ENCODE assay signal across 16 cellular contexts in genomic region chr14:71287567-71287966, GRCh38. TPM values are rescaled to one million over a fixed set of nuclear protein-coding genes. Genes with fewer than 3 reads are reported as not detected.
DNase-seq lines count a peak whose midpoint lies in the region; ATAC-seq, FAIRE-seq and TF ChIP-seq lines count a peak whose summit lies in the region.
"Had no signal": no experiment of that assay in that cellular context is flagged by ENCODE, and none has a peak within 500 bp of the region (broad histone marks: within the 10 kb centered on the region; RNA-seq: fewer than 3 reads in every experiment).

No MANE protein-coding gene starts in this region.

- POLR2A ChIA-PET in endothelial cell of umbilical vein (lab: Charles Lee): no interaction called here

- H3K9me2 ChIP-seq in MM.1S (replicated peaks; ENCODE audit: insufficient read depth, low read length): no peaks in the 10 kb centered on the region

- H3K4me3 ChIP-seq in bronchial epithelial cell (ENCODE audit: low read depth, low read length) (no peak overlapping the region), endothelial cell of umbilical vein (replicated peaks in 1 of 3; ENCODE audit: insufficient read depth in 1 of 3, low read depth in 1 of 3, low read length in 3 of 3) (no peak overlapping the region), MM.1S (ENCODE audit: low read length) (no peak overlapping the region)
- H3K4me3 ChIP-seq: BLaER1 had no signal

- H3K9ac ChIP-seq in endothelial cell of umbilical vein (replicated peaks; ENCODE audit: extremely low read depth, insufficient read depth, low read length) (no peak overlapping the region), MM.1S (ENCODE audit: low read length) (no peak overlapping the region)
- H3K9ac ChIP-seq: BLaER1 had no signal

- H3K4me1 Mint-ChIP-seq in activated naive CD8-positive, alpha-beta T cell treated with anti-CD3 and anti-CD28 coated beads for 36 hours: peaks cover 14% of the 10 kb centered on the region
- H3K4me1 Mint-ChIP-seq in activated naive CD8-positive, alpha-beta T cell treated with anti-CD3 and anti-CD28 coated beads, Interleukin-2, amount 50 U/mL, for 24 hours: peaks cover 24% of the 10 kb centered on the region
- H3K4me1 Mint-ChIP-seq in stimulated activated memory B cell treated with anti-CD40 and anti-IgM and Interleukin-4, amounts not matched to agents 10 μg/mL and 1 μg/mL and 100 μg/mL, for 72 hours: peaks cover 32% of the 10 kb centered on the region
- H3K4me1 Mint-ChIP-seq in activated CD8-positive, alpha-beta memory T cell treated with anti-CD3 and anti-CD28 coated beads, Interleukin-2, amount 10 ng/mL, durations not matched to agents 7 days and 5 days: peaks cover 28% of the 10 kb centered on the region

- H3K27me3 Mint-ChIP-seq in activated naive CD8-positive, alpha-beta T cell treated with anti-CD3 and anti-CD28 coated beads for 36 hours: peaks cover 3% of the 10 kb centered on the region
- peaks cover 2% of the 10 kb centered on the region for H3K27me3 Mint-ChIP-seq in activated naive CD8-positive, alpha-beta T cell treated with anti-CD3 and anti-CD28 coated beads, Interleukin-2, amount 50 U/mL, for 24 hours
- H3K27me3 Mint-ChIP-seq in stimulated activated memory B cell treated with anti-CD40 and anti-IgM and Interleukin-4, amounts not matched to agents 10 μg/mL and 1 μg/mL and 100 μg/mL, for 72 hours: no peaks in the 10 kb centered on the region
- peaks cover 4% of the 10 kb centered on the region for H3K27me3 Mint-ChIP-seq in activated CD8-positive, alpha-beta memory T cell treated with anti-CD3 and anti-CD28 coated beads, Interleukin-2, amount 10 ng/mL, durations not matched to agents 7 days and 5 days

- ATAC-seq in activated naive CD8-positive, alpha-beta T cell treated with anti-CD3 and anti-CD28 coated beads, Interleukin-2, amount 50 U/mL, for 24 hours: no peak
- ATAC-seq in stimulated activated memory B cell treated with anti-CD40 and anti-IgM and Interleukin-4, amounts not matched to agents 10 μg/mL and 1 μg/mL and 100 μg/mL, for 72 hours: no peak
- no peak for ATAC-seq in activated CD8-positive, alpha-beta memory T cell treated with anti-CD3 and anti-CD28 coated beads, Interleukin-2, amount 10 ng/mL, durations not matched to agents 7 days and 5 days
- ATAC-seq: CD8-positive, alpha-beta T cell had no signal

- no peak overlapping the region for H3K27ac ChIP-seq in endothelial cell of umbilical vein (ENCODE audit: insufficient read depth, low read depth, low read length)
- H3K27ac ChIP-seq in MM.1S (ENCODE audit: low read length): no peak overlapping the region
- H3K27ac ChIP-seq: BLaER1 had no signal

- no peak for TF ChIP-seq CTCF in bronchial epithelial cell (IDR thresholded peaks at IDR 0.05; ENCODE audit: insufficient read depth, low read length, severe bottlenecking)
- TF ChIP-seq CTCF in endothelial cell of umbilical vein (IDR thresholded peaks at IDR 0.05; ENCODE audit: extremely low read depth in 1 of 2, insufficient read depth in 1 of 2, low read depth in 1 of 2, low read length in 2 of 2): no peak
- TF ChIP-seq CTCF in MM.1S (IDR thresholded peaks at IDR 0.05; ENCODE audit: low read length): no peak

- H2AFZ ChIP-seq in endothelial cell of umbilical vein (ENCODE audit: low read depth, low read length) (no peak overlapping the region), MM.1S (ENCODE audit: low read length) (no peak overlapping the region)

- intact Hi-C loops in endothelial cell of umbilical vein (cut with micrococcal nuclease): no loop called here

- H3K9me3 Mint-ChIP-seq in activated naive CD8-positive, alpha-beta T cell treated with anti-CD3 and anti-CD28 coated beads for 36 hours: peaks cover 4% of the 10 kb centered on the region
- peaks cover 11% of the 10 kb centered on the region for H3K9me3 Mint-ChIP-seq in activated naive CD8-positive, alpha-beta T cell treated with anti-CD3 and anti-CD28 coated beads, Interleukin-2, amount 50 U/mL, for 24 hours
- peaks cover 4% of the 10 kb centered on the region for H3K9me3 Mint-ChIP-seq in stimulated activated memory B cell treated with anti-CD40 and anti-IgM and Interleukin-4, amounts not matched to agents 10 μg/mL and 1 μg/mL and 100 μg/mL, for 72 hours
- H3K9me3 Mint-ChIP-seq in activated CD8-positive, alpha-beta memory T cell treated with anti-CD3 and anti-CD28 coated beads, Interleukin-2, amount 10 ng/mL, durations not matched to agents 7 days and 5 days (ENCODE audit: low read depth): peaks cover 4% of the 10 kb centered on the region
- H3K9me3 Mint-ChIP-seq: CD8-positive, alpha-beta T cell had no signal

- no peaks in the 10 kb centered on the region for H3K9me1 ChIP-seq in endothelial cell of umbilical vein (replicated peaks; ENCODE audit: control insufficient read depth, extremely low read depth, insufficient read depth, low read length)

- peak overlapping the region; percentile 31 for H3K27ac Mint-ChIP-seq in activated naive CD8-positive, alpha-beta T cell treated with anti-CD3 and anti-CD28 coated beads for 36 hours
- H3K27ac Mint-ChIP-seq in activated naive CD8-positive, alpha-beta T cell treated with anti-CD3 and anti-CD28 coated beads, Interleukin-2, amount 50 U/mL, for 24 hours: no peak overlapping the region
- H3K27ac Mint-ChIP-seq in stimulated activated memory B cell treated with anti-CD40 and anti-IgM and Interleukin-4, amounts not matched to agents 10 μg/mL and 1 μg/mL and 100 μg/mL, for 72 hours: peak overlapping the region; percentile 1
- H3K27ac Mint-ChIP-seq in activated CD8-positive, alpha-beta memory T cell treated with anti-CD3 and anti-CD28 coated beads, Interleukin-2, amount 10 ng/mL, durations not matched to agents 7 days and 5 days: no peak overlapping the region
- H3K27ac Mint-ChIP-seq: CD8-positive, alpha-beta T cell had no signal

- H3K36me3 ChIP-seq in bronchial epithelial cell (ENCODE audit: control insufficient read depth, insufficient read depth, low read length): no peaks in the 10 kb centered on the region
- H3K36me3 ChIP-seq in endothelial cell of umbilical vein (ENCODE audit: control insufficient read depth in 2 of 2, extremely low read depth in 1 of 2, insufficient read depth in 2 of 2, low read length in 2 of 2): no peaks in the 10 kb centered on the region
- no peaks in the 10 kb centered on the region for H3K36me3 ChIP-seq in MM.1S (replicated peaks; ENCODE audit: insufficient read depth, low read length)
- H3K36me3 ChIP-seq: BLaER1 had no signal

- no peaks in the 10 kb centered on the region for H3K27me3 ChIP-seq in bronchial epithelial cell (ENCODE audit: control insufficient read depth, insufficient read depth, low read length)
- no peaks in the 10 kb centered on the region for H3K27me3 ChIP-seq in endothelial cell of umbilical vein (ENCODE audit: control insufficient read depth in 2 of 2, insufficient read depth in 2 of 2, low read length in 2 of 2)
- no peaks in the 10 kb centered on the region for H3K27me3 ChIP-seq in MM.1S (replicated peaks; ENCODE audit: insufficient read depth, low read length)
- H3K27me3 ChIP-seq: BLaER1 had no signal

- dilution Hi-C loops in endothelial cell of umbilical vein (cut with MboI; ENCODE audit: extremely low pct_ligation_motif_present, low sequenced_read_pairs): no loop called here

- H3K4me1 ChIP-seq in endothelial cell of umbilical vein (ENCODE audit: control insufficient read depth, extremely low read depth, insufficient read depth, low read length) (no peaks in the 10 kb centered on the region), MM.1S (ENCODE audit: low read length) (peaks cover 34% of the 10 kb centered on the region)
- H3K4me1 ChIP-seq: BLaER1 had no signal

- H3F3A ChIP-seq in MM.1S (ENCODE audit: insufficient read depth, low read length): peaks cover 20% of the 10 kb centered on the region

- BruUV-seq in endothelial cell of umbilical vein (replicated peaks; lab: Mats Ljungman, UMichigan): no TSS peak

- H3K4me2 ChIP-seq in endothelial cell of umbilical vein (ENCODE audit: insufficient read depth, low read length): no peak overlapping the region
- no peak overlapping the region for H3K4me2 ChIP-seq in MM.1S (ENCODE audit: low read depth, low read length)
- H3K4me2 ChIP-seq: BLaER1 had no signal

- no peak for DNase-seq in activated naive CD8-positive, alpha-beta T cell treated with anti-CD3 and anti-CD28 coated beads for 36 hours
- DNase-seq in activated naive CD8-positive, alpha-beta T cell treated with anti-CD3 and anti-CD28 coated beads, Interleukin-2, amount 50 U/mL, for 24 hours: no peak
- DNase-seq in bronchial epithelial cell (ENCODE audit: low read depth) (no peak), endothelial cell of umbilical vein (ENCODE audit: low read depth, low spot score) (no peak), MM.1S (no peak)
- DNase-seq in activated CD8-positive, alpha-beta memory T cell treated with anti-CD3 and anti-CD28 coated beads, Interleukin-2, amount 10 ng/mL, durations not matched to agents 7 days and 5 days: no peak
- no peak for DNase-seq in activated CD4-positive, CD25-positive, alpha-beta regulatory T cell treated with anti-CD3 and anti-CD28 coated beads, Interleukin-2, amount 50 U/mL, for 72 hours
- DNase-seq: 8988T; Calu3; CD8-positive, alpha-beta T cell; DMS79 treated with DMSO at 0.1 percent for 48 hours; GF-D8; GOT3; H9 had no signal

- H3K9me3 ChIP-seq in endothelial cell of umbilical vein (replicated peaks; ENCODE audit: control insufficient read depth, insufficient read depth, low read length): no peaks in the 10 kb centered on the region
- H3K9me3 ChIP-seq in MM.1S (replicated peaks; ENCODE audit: insufficient read depth, low read length): no peaks in the 10 kb centered on the region

- H4K20me1 ChIP-seq in endothelial cell of umbilical vein (replicated peaks; ENCODE audit: control insufficient read depth, extremely low read depth, insufficient read depth, low read length) (no peaks in the 10 kb centered on the region), MM.1S (ENCODE audit: insufficient read depth, low read length) (no peaks in the 10 kb centered on the region)
- H4K20me1 ChIP-seq: BLaER1 had no signal

- no peak overlapping the region for H3K4me3 Mint-ChIP-seq in activated naive CD8-positive, alpha-beta T cell treated with anti-CD3 and anti-CD28 coated beads for 36 hours
- no peak overlapping the region for H3K4me3 Mint-ChIP-seq in activated naive CD8-positive, alpha-beta T cell treated with anti-CD3 and anti-CD28 coated beads, Interleukin-2, amount 50 U/mL, for 24 hours
- no peak overlapping the region for H3K4me3 Mint-ChIP-seq in stimulated activated memory B cell treated with anti-CD40 and anti-IgM and Interleukin-4, amounts not matched to agents 10 μg/mL and 1 μg/mL and 100 μg/mL, for 72 hours
- H3K4me3 Mint-ChIP-seq in activated CD8-positive, alpha-beta memory T cell treated with anti-CD3 and anti-CD28 coated beads, Interleukin-2, amount 10 ng/mL, durations not matched to agents 7 days and 5 days: no peak overlapping the region
- H3K4me3 Mint-ChIP-seq: CD8-positive, alpha-beta T cell; H9 had no signal

- no peaks in the 10 kb centered on the region for H3K36me3 Mint-ChIP-seq in activated naive CD8-positive, alpha-beta T cell treated with anti-CD3 and anti-CD28 coated beads for 36 hours
- H3K36me3 Mint-ChIP-seq in activated naive CD8-positive, alpha-beta T cell treated with anti-CD3 and anti-CD28 coated beads, Interleukin-2, amount 50 U/mL, for 24 hours (ENCODE audit: low read depth): peaks cover 3% of the 10 kb centered on the region
- no peaks in the 10 kb centered on the region for H3K36me3 Mint-ChIP-seq in stimulated activated memory B cell treated with anti-CD40 and anti-IgM and Interleukin-4, amounts not matched to agents 10 μg/mL and 1 μg/mL and 100 μg/mL, for 72 hours
- peaks cover 9% of the 10 kb centered on the region for H3K36me3 Mint-ChIP-seq in activated CD8-positive, alpha-beta memory T cell treated with anti-CD3 and anti-CD28 coated beads, Interleukin-2, amount 10 ng/mL, durations not matched to agents 7 days and 5 days
- H3K36me3 Mint-ChIP-seq: CD8-positive, alpha-beta T cell had no signal

- CTCF ChIA-PET in endothelial cell of umbilical vein (lab: Charles Lee): interaction anchor here (0.8 kb wide), 2 partner anchors 146 to 568 kb away, joined by 3 read pairs; no protein-coding TSS in a partner anchor
- CTCF ChIA-PET in activated CD8-positive, alpha-beta memory T cell treated with anti-CD3 and anti-CD28 coated beads, Interleukin-2, amount 10 ng/mL, durations not matched to agents 7 days and 5 days (lab: Charles Lee): no interaction called here

- peak; percentile 66 for FAIRE-seq in bronchial epithelial cell (lab: Jason Lieb, UNC)
- peak; percentile 81 for FAIRE-seq in endothelial cell of umbilical vein (lab: Jason Lieb, UNC)

- H3K79me2 ChIP-seq in endothelial cell of umbilical vein (ENCODE audit: control insufficient read depth, insufficient read depth, low read length) (no peaks in the 10 kb centered on the region), MM.1S (ENCODE audit: low read length) (no peaks in the 10 kb centered on the region)

- no peak for TF ChIP-seq POLR2A in endothelial cell of umbilical vein (IDR thresholded peaks at IDR 0.05; ENCODE audit: low read depth, low read length)

RNA-seq across cellular contexts. Expression of gene SIPA1L1, which starts 32.7 kb away (rescaled TPM):
- total RNA-seq in activated naive CD8-positive, alpha-beta T cell treated with anti-CD3 and anti-CD28 coated beads for 36 hours: 10 to 100 TPM; 39.9 to 42.9 TPM
- total RNA-seq in bronchial epithelial cell (38.2 and 50.8 TPM in 2 replicates), endothelial cell of umbilical vein (26.6 and 28.5 TPM in 2 replicates)
- 11.4 and 13.3 TPM in 2 replicates for polyA plus RNA-seq in endothelial cell of umbilical vein
- polyA plus RNA-seq in endothelial cell of umbilical vein (2011; cell fraction: cytosol; rRNA removed): 13.6 and 13.7 TPM in 2 replicates
- polyA plus RNA-seq in endothelial cell of umbilical vein (2011; cell fraction: nucleus; rRNA removed): 38.6 and 40.2 TPM in 2 replicates
- polyA plus RNA-seq in endothelial cell of umbilical vein (2012): 11.9 and 22.6 TPM in 2 replicates
- 24.3 and 28.2 TPM in 2 replicates for polyA minus RNA-seq in endothelial cell of umbilical vein
- polyA minus RNA-seq in endothelial cell of umbilical vein (2011; cell fraction: cytosol; rRNA and poly(A)+ RNA removed): 92.7 TPM
- 39.8 and 54.1 TPM in 2 replicates for polyA minus RNA-seq in endothelial cell of umbilical vein (2011; cell fraction: nucleus; rRNA and poly(A)+ RNA removed)
- total RNA-seq in activated CD8-positive, alpha-beta memory T cell treated with anti-CD3 and anti-CD28 coated beads, Interleukin-2, amount 10 ng/mL, durations not matched to agents 7 days and 5 days: 10 to 100 TPM; 69.2 to 81.5 TPM

Comparison
In these comparisons a context has a peak if more than half of its experiments do, and no peak if none do; other contexts are left out.
1. H3K27ac Mint-ChIP-seq: peak in activated naive CD8-positive, alpha-beta T cell treated with anti-CD3 and anti-CD28 coated beads for 36 hours (single experiment) and stimulated activated memory B cell treated with anti-CD40 and anti-IgM and Interleukin-4, amounts not matched to agents 10 μg/mL and 1 μg/mL and 100 μg/mL, for 72 hours (single experiment); none in activated naive CD8-positive, alpha-beta T cell treated with anti-CD3 and anti-CD28 coated beads, Interleukin-2, amount 50 U/mL, for 24 hours (single experiment) and activated CD8-positive, alpha-beta memory T cell treated with anti-CD3 and anti-CD28 coated beads, Interleukin-2, amount 10 ng/mL, durations not matched to agents 7 days and 5 days (single experiment).